Comparison of ENCODE assay signal across 12 cellular contexts in the genomic region with DNA sequence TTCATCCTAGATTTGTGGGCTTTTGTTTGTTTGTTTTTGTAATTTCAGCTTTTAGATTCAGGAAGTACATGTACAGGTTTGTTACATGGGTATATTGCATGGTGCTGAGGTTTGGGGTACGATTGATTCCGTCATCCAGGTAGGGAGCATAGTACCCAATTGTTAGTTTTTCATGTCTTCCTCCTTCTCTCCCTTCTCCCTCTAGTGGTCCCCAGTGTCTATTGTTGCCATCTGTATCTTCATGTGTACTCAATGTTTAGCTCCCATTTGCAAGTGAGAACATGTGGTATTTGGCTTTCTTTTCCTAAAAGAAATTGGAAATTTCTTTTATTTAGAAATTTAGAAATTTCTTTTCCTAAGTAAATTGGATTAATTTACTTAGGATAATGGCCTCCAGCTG. TPM values are rescaled to one million over a fixed set of nuclear protein-coding genes. Genes with fewer than 3 reads are reported as not detected.
DNase-seq lines count a peak whose midpoint lies in the region; TF ChIP-seq lines count a peak whose summit lies in the region.
"Had no signal": no experiment of that assay in that cellular context is flagged by ENCODE, and none has a peak within 500 bp of the region (broad histone marks: within the 10 kb centered on the region; RNA-seq: fewer than 3 reads in every experiment).

No MANE protein-coding gene starts in this region.

- H3K4me3 ChIP-seq in AG04450 (ENCODE audit: low read depth, low read length) = no peak overlapping the region
- H3K4me3 ChIP-seq in esophagus squamous epithelium = no peak overlapping the region
- H3K4me3 ChIP-seq: pancreas had no signal

- POLR2A ChIA-PET in AG04450 (lab: Yijun Ruan, JAX) = interaction anchor here (0.6 to 1.2 kb wide), 2 partner anchors 41 to 85 kb away, joined by 3 read pairs; partner anchors contain the start of gene PPM1D

- H3K9me3 ChIP-seq in AG04450 (ENCODE audit: control insufficient read depth, insufficient read depth, low read length) (no peaks in the 10 kb centered on the region), esophagus squamous epithelium (no peaks in the 10 kb centered on the region)
- H3K9me3 ChIP-seq: pancreas had no signal

- TF ChIP-seq POLR2A in esophagus squamous epithelium (IDR thresholded peaks at IDR 0.05) = no peak

- DNase-seq in AG04450 (ENCODE audit: low read depth, low spot score) (no peak), GM13977 (ENCODE audit: low spot score) (no peak), SK-N-DZ (ENCODE audit: low spot score) (peak; percentile 32), hepatic stellate cell (ENCODE audit: low spot score) (peak; percentile 9), HK-2 (ENCODE audit: unreplicated experiment) (no peak), esophagus squamous epithelium (lab: John Stamatoyannopoulos, UW) (no peak), GM13976 (ENCODE audit: low spot score) (no peak), T-helper 2 cell (no peak)
- DNase-seq: activated CD8-positive, alpha-beta T cell treated with anti-CD3 and anti-CD28 coated beads, Interleukin-2, amount 10 ng/mL, durations not matched to agents 7 days and 5 days; NCI-H226; pancreas; stimulated activated naive CD4-positive, alpha-beta T cell had no signal

- intact Hi-C loops in esophagus squamous epithelium (cut with DNase I) = no loop called here

- 83 to 90% methylated on average over 2 of the region's 2 CpGs for WGBS in esophagus squamous epithelium, 2 donors

- no peaks in the 10 kb centered on the region for H3K27me3 ChIP-seq in AG04450 (ENCODE audit: control insufficient read depth, insufficient read depth, low read length)
- H3K27me3 ChIP-seq in esophagus squamous epithelium = no peaks in the 10 kb centered on the region
- H3K27me3 ChIP-seq: pancreas had no signal

- peak; percentile 65 for TF ChIP-seq CTCF in AG04450 (IDR thresholded peaks at IDR 0.05; ENCODE audit: low read depth, low read length)
- TF ChIP-seq CTCF in GM13977 (IDR thresholded peaks at IDR 0.05; ENCODE audit: extremely low read depth, insufficient read depth, missing control alignments) = peak; percentile 25
- peak in 1 of 6 experiments; percentile 32 for TF ChIP-seq CTCF in esophagus squamous epithelium (IDR thresholded peaks at IDR 0.05)
- no peak for TF ChIP-seq CTCF in GM13976 (IDR thresholded peaks at IDR 0.05; ENCODE audit: borderline replicate concordance, control extremely low read depth, extremely low read depth, insufficient read depth, missing control alignments)

- H3K4me1 ChIP-seq in esophagus squamous epithelium = peaks cover 0 to 11% (median 3%) of the 10 kb centered on the region in 3 donors
- H3K4me1 ChIP-seq: pancreas had no signal

- CTCF ChIA-PET in AG04450 (lab: Charles Lee) = interaction anchor here (0.7 to 4.8 kb wide), 14 partner anchors 8 to 236 kb away, joined by 3 to 32 read pairs (median 4); partner anchors contain the start of gene PPM1D

- H3K36me3 ChIP-seq in esophagus squamous epithelium = peaks cover 0 to 49% (median 6%) of the 10 kb centered on the region in 3 donors

- H3K27ac ChIP-seq in AG04450 (ENCODE audit: low read depth, low read length) (no peak overlapping the region), esophagus squamous epithelium (no peak overlapping the region)
- H3K27ac ChIP-seq: pancreas had no signal

- in situ Hi-C loops in GM13977 (cut with MboI; ENCODE audit: low pct_unique_long_range_greater_than_20kb, low sequenced_read_pairs, unreplicated experiment) = loop anchor here (25.0 kb wide), 1 partner anchor 503 kb away; the partner anchor contains the start of gene CA4
- in situ Hi-C loops in GM13976 (cut with MboI; ENCODE audit: low sequenced_read_pairs, unreplicated experiment) = loop anchor here (25.0 kb wide), 1 partner anchor 503 kb away; the partner anchor contains the start of gene CA4

RNA-seq across cellular contexts. Expression of gene BCAS3, which starts 37.1 kb away (rescaled TPM):
- 17.5 and 24.9 TPM in 2 replicates for polyA plus RNA-seq in AG04450 (2011; rRNA removed)
- 88.8 and 110 TPM in 2 replicates for polyA minus RNA-seq in AG04450 (2011; rRNA and poly(A)+ RNA removed)
- polyA plus RNA-seq in SK-N-DZ (2014; cell fraction: cytosol; rRNA removed) = 10.6 and 23.1 TPM in 2 replicates
- polyA plus RNA-seq in SK-N-DZ (2014; cell fraction: nucleus; rRNA removed) = 11.9 and 18.6 TPM in 2 replicates
- 10 to 100 TPM; 13.0 to 27.8 (median 20.7) TPM for total RNA-seq in esophagus squamous epithelium

RNA-seq across cellular contexts. Expression of gene PPM1D, which starts 40.5 kb away (rescaled TPM):
- 8.0 and 12.2 TPM in 2 replicates for polyA plus RNA-seq in AG04450 (2011; rRNA removed)
- polyA minus RNA-seq in AG04450 (2011; rRNA and poly(A)+ RNA removed) = 11.2 and 14.7 TPM in 2 replicates
- polyA plus RNA-seq in SK-N-DZ (2014; cell fraction: cytosol; rRNA removed) = 36.1 and 42.6 TPM in 2 replicates
- polyA plus RNA-seq in SK-N-DZ (2014; cell fraction: nucleus; rRNA removed) = 21.7 and 24.9 TPM in 2 replicates
- 10 to 100 TPM in 3 of 4 donors, 1 to 10 TPM in 1; 6.6 to 11.3 (median 10.6) TPM for total RNA-seq in esophagus squamous epithelium

Comparison
In these comparisons a context has a peak if more than half of its experiments do, and no peak if none do; other contexts are left out.
1. DNase-seq: peak in SK-N-DZ (single experiment) and hepatic stellate cell (single experiment); none in AG04450 (single experiment), GM13977 (single experiment), HK-2 (single experiment), esophagus squamous epithelium (single experiment), GM13976 (single experiment) and T-helper 2 cell (0 of 5).